ENCODE assay signal across 15 cellular contexts in the genomic region with DNA sequence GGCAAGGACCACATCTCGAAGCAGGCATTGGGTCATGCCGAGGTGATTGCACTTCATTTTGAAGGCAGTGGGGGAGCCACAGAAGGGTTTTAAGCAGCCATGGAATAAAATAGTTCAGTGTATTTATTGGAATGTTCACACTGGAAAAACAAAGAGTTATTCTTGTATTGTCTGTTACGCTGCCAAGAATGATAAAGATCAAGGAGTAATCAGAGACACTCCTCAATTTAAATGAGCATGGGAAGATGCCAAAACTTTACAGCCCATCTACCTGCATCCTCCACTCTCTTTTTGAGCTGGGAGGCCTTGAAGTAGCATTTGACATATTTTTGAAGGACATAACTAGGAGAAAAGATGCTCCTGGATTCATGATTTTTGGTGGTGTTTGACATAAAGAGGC.
DNase-seq lines count a peak whose midpoint lies in the region; ATAC-seq, FAIRE-seq and TF ChIP-seq lines count a peak whose summit lies in the region.
"Had no signal": no experiment of that assay in that cellular context is flagged by ENCODE, and none has a peak within 500 bp of the region (broad histone marks: within the 10 kb centered on the region; RNA-seq: fewer than 3 reads in every experiment).

No MANE protein-coding gene starts in this region.

- H3K27ac Mint-ChIP-seq in CD4-positive, CD25-positive, alpha-beta regulatory T cell: peak overlapping the region; percentile 94 to 96 (median 96)
- peak overlapping the region; percentile 97 for H3K27ac Mint-ChIP-seq in activated T-helper 17 cell treated with anti-CD3 and anti-CD28 coated beads, Interleukin-2, amount 50 U/mL, for 72 hours
- H3K27ac Mint-ChIP-seq in natural killer cell: peak overlapping the region; percentile 80 to 90
- H3K27ac Mint-ChIP-seq in glutamatergic neuron (ENCODE audit: unreplicated experiment): no peak overlapping the region
- H3K27ac Mint-ChIP-seq: endodermal cell had no signal

- H3K4me3 Mint-ChIP-seq in CD4-positive, CD25-positive, alpha-beta regulatory T cell: peak overlapping the region in 3 of 4 donors; percentile 34 to 71 (median 40)
- peak overlapping the region; percentile 78 for H3K4me3 Mint-ChIP-seq in activated T-helper 17 cell treated with anti-CD3 and anti-CD28 coated beads, Interleukin-2, amount 50 U/mL, for 72 hours
- H3K4me3 Mint-ChIP-seq in natural killer cell (peak overlapping the region; percentile 83), glutamatergic neuron (ENCODE audit: unreplicated experiment) (no peak overlapping the region)
- H3K4me3 Mint-ChIP-seq: endodermal cell had no signal

- H3K36me3 ChIP-seq in CD4-positive, CD25-positive, alpha-beta regulatory T cell (ENCODE audit: control insufficient read depth, insufficient read depth, low read length): peaks cover 23% of the 10 kb centered on the region
- H3K36me3 ChIP-seq: right lobe of liver had no signal

- no peaks in the 10 kb centered on the region for H3K9me3 ChIP-seq in CD4-positive, CD25-positive, alpha-beta regulatory T cell (ENCODE audit: control insufficient read depth in 2 of 2, low read length in 2 of 2)
- H3K9me3 ChIP-seq: right lobe of liver, tibial nerve had no signal

- H3K27me3 Mint-ChIP-seq in CD4-positive, CD25-positive, alpha-beta regulatory T cell: no peaks in the 10 kb centered on the region
- H3K27me3 Mint-ChIP-seq in activated T-helper 17 cell treated with anti-CD3 and anti-CD28 coated beads, Interleukin-2, amount 50 U/mL, for 72 hours: no peaks in the 10 kb centered on the region
- no peaks in the 10 kb centered on the region for H3K27me3 Mint-ChIP-seq in natural killer cell (ENCODE audit: low read depth in 2 of 2)
- H3K27me3 Mint-ChIP-seq in glutamatergic neuron (ENCODE audit: unreplicated experiment): no peaks in the 10 kb centered on the region

- peaks cover 34% of the 10 kb centered on the region for H3K36me3 Mint-ChIP-seq in CD4-positive, CD25-positive, alpha-beta regulatory T cell
- H3K36me3 Mint-ChIP-seq in activated T-helper 17 cell treated with anti-CD3 and anti-CD28 coated beads, Interleukin-2, amount 50 U/mL, for 72 hours (ENCODE audit: low read depth): peaks cover 98% of the 10 kb centered on the region
- H3K36me3 Mint-ChIP-seq in natural killer cell (peaks cover 8% of the 10 kb centered on the region), glutamatergic neuron (ENCODE audit: unreplicated experiment) (no peaks in the 10 kb centered on the region)

- peaks cover 97% of the 10 kb centered on the region for H3K4me1 ChIP-seq in CD4-positive, CD25-positive, alpha-beta regulatory T cell (ENCODE audit: control insufficient read depth, insufficient read depth, low read length, poor library complexity, severe bottlenecking)
- H3K4me1 ChIP-seq: right lobe of liver had no signal

- TF ChIP-seq CTCF in natural killer cell (IDR thresholded peaks at IDR 0.05) (no peak), glutamatergic neuron (IDR thresholded peaks at IDR 0.05; ENCODE audit: partially characterized antibody, unreplicated experiment) (no peak)

- DNase-seq in CD4-positive, CD25-positive, alpha-beta regulatory T cell: no peak
- no peak for DNase-seq in GM19239 (ENCODE audit: insufficient read length, low spot score)
- DNase-seq in natural killer cell: no peak
- no peak for DNase-seq in NCI-H2029 (lab: John Stamatoyannopoulos, UW)
- DNase-seq in glutamatergic neuron: no peak
- DNase-seq: DMS53; endodermal cell; NCI-H526 treated with DMSO at 0.1 percent for 48 hours; right lobe of liver; stimulated activated CD4-positive, alpha-beta T cell treated with anti-CD3 and anti-CD28 coated beads, Interleukin-2, amount 100 ng/mL, for 24 hours had no signal

- intact Hi-C loops in natural killer cell (cut with micrococcal nuclease): loop anchor here (5.0 kb wide), 1 partner anchor 113 kb away; a partner anchor contains a TSS

- peak overlapping the region; percentile 63 for H3K4me3 ChIP-seq in CD4-positive, CD25-positive, alpha-beta regulatory T cell (ENCODE audit: low read depth, low read length)
- H3K4me3 ChIP-seq: right lobe of liver, tibial nerve had no signal

- H3K4me1 Mint-ChIP-seq in CD4-positive, CD25-positive, alpha-beta regulatory T cell: peaks cover 55 to 100% (median 90%) of the 10 kb centered on the region in 4 donors
- peaks cover 80% of the 10 kb centered on the region for H3K4me1 Mint-ChIP-seq in activated T-helper 17 cell treated with anti-CD3 and anti-CD28 coated beads, Interleukin-2, amount 50 U/mL, for 72 hours
- H3K4me1 Mint-ChIP-seq in natural killer cell (peaks cover 98 to 99% of the 10 kb centered on the region in 2 donors), glutamatergic neuron (ENCODE audit: low read depth, unreplicated experiment) (no peaks in the 10 kb centered on the region)

- ATAC-seq in CD4-positive, CD25-positive, alpha-beta regulatory T cell (ENCODE audit: low read depth in 2 of 2): no peak
- no peak for ATAC-seq in activated T-helper 17 cell treated with anti-CD3 and anti-CD28 coated beads, Interleukin-2, amount 50 U/mL, for 72 hours (replicated peaks)
- ATAC-seq in natural killer cell (no peak), HG02981 (IDR thresholded peaks at IDR 0.05; ENCODE audit: unreplicated experiment) (no peak)
- ATAC-seq: HCT116 had no signal

- FAIRE-seq in GM19239 (lab: Jason Lieb, UNC): peak; percentile 59
- FAIRE-seq: GM18507 had no signal

- no peaks in the 10 kb centered on the region for H3K9me3 Mint-ChIP-seq in CD4-positive, CD25-positive, alpha-beta regulatory T cell
- H3K9me3 Mint-ChIP-seq in activated T-helper 17 cell treated with anti-CD3 and anti-CD28 coated beads, Interleukin-2, amount 50 U/mL, for 72 hours: no peaks in the 10 kb centered on the region
- no peaks in the 10 kb centered on the region for H3K9me3 Mint-ChIP-seq in natural killer cell
- H3K9me3 Mint-ChIP-seq in glutamatergic neuron (ENCODE audit: unreplicated experiment): no peaks in the 10 kb centered on the region
- H3K9me3 Mint-ChIP-seq: endodermal cell had no signal

- H3K27me3 ChIP-seq in CD4-positive, CD25-positive, alpha-beta regulatory T cell (ENCODE audit: control insufficient read depth, insufficient read depth, low read length): no peaks in the 10 kb centered on the region
- H3K27me3 ChIP-seq: right lobe of liver, tibial nerve had no signal

- H3K27ac ChIP-seq in CD4-positive, CD25-positive, alpha-beta regulatory T cell (ENCODE audit: insufficient read depth, low read length, poor library complexity, severe bottlenecking): peak overlapping the region; percentile 85
- H3K27ac ChIP-seq: right lobe of liver, tibial nerve had no signal
